1 cellular context compared by ENCODE assay signal in the genomic region with DNA sequence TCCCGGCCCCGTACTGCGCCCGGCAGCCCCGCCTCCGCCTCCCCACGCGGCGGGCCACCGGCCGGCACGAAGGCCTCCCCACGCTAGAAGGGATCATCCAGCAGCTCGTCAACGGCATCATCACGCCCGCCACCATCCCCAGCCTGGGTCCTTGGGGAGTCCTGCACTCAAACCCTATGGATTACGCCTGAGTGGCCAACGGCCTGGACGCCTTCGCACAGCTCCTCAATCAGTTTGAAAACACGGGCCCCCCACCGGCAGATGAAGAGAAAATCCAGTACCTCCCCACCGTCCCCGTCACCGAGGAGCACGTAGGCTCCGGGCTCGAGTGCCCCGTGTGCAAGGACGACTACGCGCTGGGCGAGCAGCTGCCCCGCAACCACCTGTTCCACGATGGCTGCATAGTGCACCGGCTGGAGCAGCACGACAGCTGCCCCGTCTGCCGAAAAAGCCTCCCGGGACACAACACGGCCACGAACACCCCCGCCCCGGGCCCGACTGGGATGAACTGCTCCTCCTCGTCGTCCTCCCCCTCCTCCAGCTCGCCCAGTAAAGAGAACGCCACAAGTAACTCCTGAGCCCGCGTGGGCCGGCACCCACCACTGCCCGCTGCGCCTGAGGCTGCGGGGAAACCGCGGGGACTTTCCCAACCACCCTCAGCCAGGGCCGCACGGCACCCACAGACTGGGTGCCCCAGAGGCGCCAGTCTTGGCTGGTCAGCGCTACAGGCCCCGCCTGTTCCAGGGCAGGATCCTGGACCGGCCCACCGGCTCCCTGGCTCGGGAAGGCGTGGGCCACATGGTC.
TF ChIP-seq lines count a peak whose summit lies in the region.

No MANE protein-coding gene starts in this region.

TF ChIP-seq in GM23338, 12 proteins besides CTCF, POLR2A, EP300 and RAD21 (continued from another document):
- TF ChIP-seq, protein P1, sequence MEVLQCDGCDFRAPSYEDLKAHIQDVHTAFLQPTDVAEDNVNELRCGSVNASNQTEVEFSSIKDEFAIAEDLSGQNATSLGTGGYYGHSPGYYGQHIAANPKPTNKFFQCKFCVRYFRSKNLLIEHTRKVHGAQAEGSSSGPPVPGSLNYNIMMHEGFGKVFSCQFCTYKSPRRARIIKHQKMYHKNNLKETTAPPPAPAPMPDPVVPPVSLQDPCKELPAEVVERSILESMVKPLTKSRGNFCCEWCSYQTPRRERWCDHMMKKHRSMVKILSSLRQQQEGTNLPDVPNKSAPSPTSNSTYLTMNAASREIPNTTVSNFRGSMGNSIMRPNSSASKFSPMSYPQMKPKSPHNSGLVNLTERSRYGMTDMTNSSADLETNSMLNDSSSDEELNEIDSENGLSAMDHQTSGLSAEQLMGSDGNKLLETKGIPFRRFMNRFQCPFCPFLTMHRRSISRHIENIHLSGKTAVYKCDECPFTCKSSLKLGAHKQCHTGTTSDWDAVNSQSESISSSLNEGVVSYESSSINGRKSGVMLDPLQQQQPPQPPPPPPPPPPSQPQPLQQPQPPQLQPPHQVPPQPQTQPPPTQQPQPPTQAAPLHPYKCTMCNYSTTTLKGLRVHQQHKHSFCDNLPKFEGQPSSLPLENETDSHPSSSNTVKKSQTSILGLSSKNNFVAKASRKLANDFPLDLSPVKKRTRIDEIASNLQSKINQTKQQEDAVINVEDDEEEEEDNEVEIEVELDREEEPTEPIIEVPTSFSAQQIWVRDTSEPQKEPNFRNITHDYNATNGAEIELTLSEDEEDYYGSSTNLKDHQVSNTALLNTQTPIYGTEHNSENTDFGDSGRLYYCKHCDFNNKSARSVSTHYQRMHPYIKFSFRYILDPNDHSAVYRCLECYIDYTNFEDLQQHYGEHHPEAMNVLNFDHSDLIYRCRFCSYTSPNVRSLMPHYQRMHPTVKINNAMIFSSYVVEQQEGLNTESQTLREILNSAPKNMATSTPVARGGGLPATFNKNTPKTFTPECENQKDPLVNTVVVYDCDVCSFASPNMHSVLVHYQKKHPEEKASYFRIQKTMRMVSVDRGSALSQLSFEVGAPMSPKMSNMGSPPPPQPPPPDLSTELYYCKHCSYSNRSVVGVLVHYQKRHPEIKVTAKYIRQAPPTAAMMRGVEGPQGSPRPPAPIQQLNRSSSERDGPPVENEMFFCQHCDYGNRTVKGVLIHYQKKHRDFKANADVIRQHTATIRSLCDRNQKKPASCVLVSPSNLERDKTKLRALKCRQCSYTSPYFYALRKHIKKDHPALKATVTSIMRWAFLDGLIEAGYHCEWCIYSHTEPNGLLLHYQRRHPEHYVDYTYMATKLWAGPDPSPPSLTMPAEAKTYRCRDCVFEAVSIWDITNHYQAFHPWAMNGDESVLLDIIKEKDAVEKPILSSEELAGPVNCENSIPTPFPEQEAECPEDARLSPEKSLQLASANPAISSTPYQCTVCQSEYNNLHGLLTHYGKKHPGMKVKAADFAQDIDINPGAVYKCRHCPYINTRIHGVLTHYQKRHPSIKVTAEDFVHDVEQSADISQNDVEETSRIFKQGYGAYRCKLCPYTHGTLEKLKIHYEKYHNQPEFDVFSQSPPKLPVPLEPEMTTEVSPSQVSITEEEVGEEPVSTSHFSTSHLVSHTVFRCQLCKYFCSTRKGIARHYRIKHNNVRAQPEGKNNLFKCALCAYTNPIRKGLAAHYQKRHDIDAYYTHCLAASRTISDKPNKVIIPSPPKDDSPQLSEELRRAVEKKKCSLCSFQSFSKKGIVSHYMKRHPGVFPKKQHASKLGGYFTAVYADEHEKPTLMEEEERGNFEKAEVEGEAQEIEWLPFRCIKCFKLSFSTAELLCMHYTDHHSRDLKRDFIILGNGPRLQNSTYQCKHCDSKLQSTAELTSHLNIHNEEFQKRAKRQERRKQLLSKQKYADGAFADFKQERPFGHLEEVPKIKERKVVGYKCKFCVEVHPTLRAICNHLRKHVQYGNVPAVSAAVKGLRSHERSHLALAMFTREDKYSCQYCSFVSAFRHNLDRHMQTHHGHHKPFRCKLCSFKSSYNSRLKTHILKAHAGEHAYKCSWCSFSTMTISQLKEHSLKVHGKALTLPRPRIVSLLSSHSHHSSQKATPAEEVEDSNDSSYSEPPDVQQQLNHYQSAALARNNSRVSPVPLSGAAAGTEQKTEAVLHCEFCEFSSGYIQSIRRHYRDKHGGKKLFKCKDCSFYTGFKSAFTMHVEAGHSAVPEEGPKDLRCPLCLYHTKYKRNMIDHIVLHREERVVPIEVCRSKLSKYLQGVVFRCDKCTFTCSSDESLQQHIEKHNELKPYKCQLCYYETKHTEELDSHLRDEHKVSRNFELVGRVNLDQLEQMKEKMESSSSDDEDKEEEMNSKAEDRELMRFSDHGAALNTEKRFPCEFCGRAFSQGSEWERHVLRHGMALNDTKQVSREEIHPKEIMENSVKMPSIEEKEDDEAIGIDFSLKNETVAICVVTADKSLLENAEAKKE (CRISPR knock-in tag; IDR thresholded peaks at IDR 0.05), result no peak
- TF ChIP-seq, protein P2, sequence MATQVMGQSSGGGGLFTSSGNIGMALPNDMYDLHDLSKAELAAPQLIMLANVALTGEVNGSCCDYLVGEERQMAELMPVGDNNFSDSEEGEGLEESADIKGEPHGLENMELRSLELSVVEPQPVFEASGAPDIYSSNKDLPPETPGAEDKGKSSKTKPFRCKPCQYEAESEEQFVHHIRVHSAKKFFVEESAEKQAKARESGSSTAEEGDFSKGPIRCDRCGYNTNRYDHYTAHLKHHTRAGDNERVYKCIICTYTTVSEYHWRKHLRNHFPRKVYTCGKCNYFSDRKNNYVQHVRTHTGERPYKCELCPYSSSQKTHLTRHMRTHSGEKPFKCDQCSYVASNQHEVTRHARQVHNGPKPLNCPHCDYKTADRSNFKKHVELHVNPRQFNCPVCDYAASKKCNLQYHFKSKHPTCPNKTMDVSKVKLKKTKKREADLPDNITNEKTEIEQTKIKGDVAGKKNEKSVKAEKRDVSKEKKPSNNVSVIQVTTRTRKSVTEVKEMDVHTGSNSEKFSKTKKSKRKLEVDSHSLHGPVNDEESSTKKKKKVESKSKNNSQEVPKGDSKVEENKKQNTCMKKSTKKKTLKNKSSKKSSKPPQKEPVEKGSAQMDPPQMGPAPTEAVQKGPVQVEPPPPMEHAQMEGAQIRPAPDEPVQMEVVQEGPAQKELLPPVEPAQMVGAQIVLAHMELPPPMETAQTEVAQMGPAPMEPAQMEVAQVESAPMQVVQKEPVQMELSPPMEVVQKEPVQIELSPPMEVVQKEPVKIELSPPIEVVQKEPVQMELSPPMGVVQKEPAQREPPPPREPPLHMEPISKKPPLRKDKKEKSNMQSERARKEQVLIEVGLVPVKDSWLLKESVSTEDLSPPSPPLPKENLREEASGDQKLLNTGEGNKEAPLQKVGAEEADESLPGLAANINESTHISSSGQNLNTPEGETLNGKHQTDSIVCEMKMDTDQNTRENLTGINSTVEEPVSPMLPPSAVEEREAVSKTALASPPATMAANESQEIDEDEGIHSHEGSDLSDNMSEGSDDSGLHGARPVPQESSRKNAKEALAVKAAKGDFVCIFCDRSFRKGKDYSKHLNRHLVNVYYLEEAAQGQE (IDR thresholded peaks at IDR 0.05; ENCODE audit: unreplicated experiment), result no peak
- TF ChIP-seq POLR2AphosphoS5 (IDR thresholded peaks at IDR 0.05; ENCODE audit: low read depth) (no peak), CREB1 (CRISPR knock-in tag; IDR thresholded peaks at IDR 0.05; ENCODE audit: low read depth) (no peak), ZNF114 (CRISPR knock-in tag; IDR thresholded peaks at IDR 0.05) (no peak), ZNF331 (CRISPR knock-in tag; IDR thresholded peaks at IDR 0.05; ENCODE audit: low read depth) (no peak), STAT1 (IDR thresholded peaks at IDR 0.05; ENCODE audit: unreplicated experiment) (no peak)
